12 cellular contexts compared by ENCODE assay signal in the genomic region with DNA sequence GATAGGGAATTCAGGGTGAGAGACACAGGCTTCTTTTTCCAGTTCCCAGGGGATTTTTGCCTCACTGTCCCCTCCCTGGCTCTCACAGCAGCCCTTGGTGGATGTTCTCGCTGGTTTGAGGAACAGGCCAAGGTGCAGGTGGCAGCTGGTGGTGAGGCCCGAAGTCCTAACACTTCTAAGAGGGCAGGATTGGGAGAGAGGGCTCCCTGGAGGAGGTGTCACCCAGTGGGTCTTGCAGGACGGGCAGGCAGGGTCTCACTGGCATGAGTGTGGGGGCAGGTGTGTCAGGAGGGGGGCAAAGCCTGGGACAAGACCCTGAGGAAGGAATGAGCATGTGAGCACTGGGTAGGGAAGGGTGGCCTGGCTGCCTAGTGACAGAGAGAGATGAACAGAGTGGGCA. TPM values are rescaled to one million over a fixed set of nuclear protein-coding genes. Genes with fewer than 3 reads are reported as not detected.
DNase-seq lines count a peak whose midpoint lies in the region; ATAC-seq, FAIRE-seq and TF ChIP-seq lines count a peak whose summit lies in the region.
"Had no signal": no experiment of that assay in that cellular context is flagged by ENCODE, and none has a peak within 500 bp of the region (broad histone marks: within the 10 kb centered on the region; RNA-seq: fewer than 3 reads in every experiment).

No MANE protein-coding gene starts in this region.

- peaks cover 6 to 80% (median 52%) of the 10 kb centered on the region in 12 donors for H3K4me1 ChIP-seq in heart left ventricle
- peaks cover 27 to 42% of the 10 kb centered on the region in 2 donors for H3K4me1 ChIP-seq in kidney (ENCODE audit: control insufficient read depth in 1 of 2, insufficient read depth in 1 of 2, low read depth in 1 of 2, low read length in 2 of 2)
- H3K4me1 ChIP-seq in subcutaneous abdominal adipose tissue (ENCODE audit: control insufficient read depth in 5 of 5, insufficient read depth in 5 of 5, low read length in 5 of 5), result peaks cover 11 to 59% (median 36%) of the 10 kb centered on the region in 5 donors
- H3K4me1 ChIP-seq in A673 (ENCODE audit: insufficient read depth, low read length, poor library complexity, severe bottlenecking), result peaks cover 25% of the 10 kb centered on the region

- TF ChIP-seq POLR2A in heart left ventricle (IDR thresholded peaks at IDR 0.05) (no peak), Raji (IDR thresholded peaks at IDR 0.05; ENCODE audit: insufficient read depth, low read depth, low read length) (0 out of 2 replicates have a peak, but pooled peaks have one; percentile 1)

- peak overlapping the region in 11 of 12 donors; percentile 22 to 82 (median 68) for H3K27ac ChIP-seq in heart left ventricle
- H3K27ac ChIP-seq in kidney (ENCODE audit: low read depth in 2 of 2, low read length in 2 of 2), result peak overlapping the region; percentile 61 to 66
- H3K27ac ChIP-seq in subcutaneous abdominal adipose tissue (ENCODE audit: low read depth, low read length), result peak overlapping the region; percentile 49
- H3K27ac ChIP-seq in A673 (ENCODE audit: low read depth, low read length, poor library complexity, severe bottlenecking), result no peak overlapping the region

- 78 to 95% (median 86%) methylated on average over 3 of the region's 3 CpGs for WGBS in heart left ventricle, 4 donors

- DNase-seq in heart left ventricle (peak in 3 of 5 donors; percentile 19 to 24 (median 19)), left cardiac atrium (no peak), kidney (peak; percentile 63), A673 (ENCODE audit: low spot score) (no peak)
- DNase-seq in effector CD4-positive, alpha-beta T cell, result no peak
- no peak for DNase-seq in stimulated activated naive CD4-positive, alpha-beta T cell (lab: John Stamatoyannopoulos, UW)
- DNase-seq: NCI-H187 treated with DMSO at 0.1 percent for 48 hours, T-helper 9 cell had no signal

- BruUV-seq in A673 (replicated peaks; lab: Mats Ljungman, UMichigan), result no TSS peak

- H3K4me3 ChIP-seq in heart left ventricle, result no peak overlapping the region
- H3K4me3 ChIP-seq in kidney (ENCODE audit: low read length in 2 of 2), result no peak overlapping the region
- no peak overlapping the region for H3K4me3 ChIP-seq in subcutaneous abdominal adipose tissue (ENCODE audit: low read depth in 1 of 5, low read length in 5 of 5)
- no peak overlapping the region for H3K4me3 ChIP-seq in A673 (ENCODE audit: low read depth, low read length, poor library complexity, severe bottlenecking)
- H3K4me3 ChIP-seq: smooth muscle cell had no signal

- POLR2A ChIA-PET in A673 (lab: Charles Lee; ENCODE audit: low non-redundant PET), result no interaction called here

- intact Hi-C loops in heart left ventricle (cut with DNase I), result loop anchor here in 1 of 10 donors (5.0 kb wide), 1 partner anchor 36 kb away; no protein-coding TSS in a partner anchor
- intact Hi-C loops in left cardiac atrium (cut with DNase I), result no loop called here
- intact Hi-C loops in kidney (cut with DNase I), result no loop called here
- intact Hi-C loops in A673 (cut with micrococcal nuclease; ENCODE audit: unreplicated experiment), result no loop called here

- FAIRE-seq in kidney (lab: Jason Lieb, UNC), result no peak
- FAIRE-seq: bronchial epithelial cell had no signal

- no peak for ATAC-seq in heart left ventricle
- no peak for ATAC-seq in left cardiac atrium

- no peaks in the 10 kb centered on the region for H3K27me3 ChIP-seq in heart left ventricle
- H3K27me3 ChIP-seq in subcutaneous abdominal adipose tissue (ENCODE audit: control insufficient read depth in 5 of 5, insufficient read depth in 4 of 5, low read length in 5 of 5), result peaks cover 0 to 5% (median 0%) of the 10 kb centered on the region in 5 donors
- no peaks in the 10 kb centered on the region for H3K27me3 ChIP-seq in A673 (replicated peaks; ENCODE audit: insufficient read depth, low read depth, low read length, poor library complexity)

- no peak for TF ChIP-seq CTCF in heart left ventricle (IDR thresholded peaks at IDR 0.05)
- TF ChIP-seq CTCF in kidney (IDR thresholded peaks at IDR 0.05; ENCODE audit: borderline replicate concordance, extremely low read depth, insufficient read depth), result no peak
- no peak for TF ChIP-seq CTCF in A673 (conservative IDR thresholded peaks at IDR 0.05; ENCODE audit: low read depth, low read length)

- CTCF ChIA-PET in A673 (lab: Charles Lee), result no interaction called here

- no peak overlapping the region for H3K9ac ChIP-seq in kidney (ENCODE audit: low read length in 2 of 2)
- H3K9ac ChIP-seq in subcutaneous abdominal adipose tissue (ENCODE audit: low read length in 5 of 5), result no peak overlapping the region

- H3K36me3 ChIP-seq in heart left ventricle (peaks cover 0 to 23% (median 3%) of the 10 kb centered on the region in 9 donors), kidney (ENCODE audit: control insufficient read depth in 1 of 2, insufficient read depth in 2 of 2, low read length in 2 of 2) (peaks cover 3 to 4% of the 10 kb centered on the region in 2 donors), subcutaneous abdominal adipose tissue (ENCODE audit: control insufficient read depth in 5 of 5, insufficient read depth in 5 of 5, low read length in 5 of 5) (peaks cover 0 to 3% (median 0%) of the 10 kb centered on the region in 5 donors), A673 (ENCODE audit: insufficient read depth, low read length, poor library complexity, severe bottlenecking) (no peaks in the 10 kb centered on the region)

- H3K9me3 ChIP-seq in heart left ventricle, result no peaks in the 10 kb centered on the region
- H3K9me3 ChIP-seq in kidney (ENCODE audit: control insufficient read depth in 1 of 2, low read length in 2 of 2), result no peaks in the 10 kb centered on the region
- no peaks in the 10 kb centered on the region for H3K9me3 ChIP-seq in subcutaneous abdominal adipose tissue (ENCODE audit: control insufficient read depth in 5 of 5, low read length in 5 of 5)
- H3K9me3 ChIP-seq in A673 (ENCODE audit: low read depth, low read length, poor library complexity, severe bottlenecking), result no peaks in the 10 kb centered on the region

RNA-seq across cellular contexts. Expression of gene ADORA2A, which starts 9.2 kb away (rescaled TPM):
- total RNA-seq in heart left ventricle, result 10 to 100 TPM in 1 of 9 donors, 1 to 10 TPM in 8; 1.5 to 12.1 (median 4.5) TPM
- 1 to 10 TPM; 3.9 to 5.5 TPM for polyA plus RNA-seq in heart left ventricle
- 1 to 10 TPM; 4.6 to 6.0 TPM for total RNA-seq in left cardiac atrium
- 6.9 TPM for total RNA-seq in kidney
- 6.1 TPM for polyA plus RNA-seq in kidney (ENCODE audit: insufficient read depth, low read depth, low replicate concordance)
- 9.6 and 10.9 TPM in 2 replicates for total RNA-seq in A673 (2021)

RNA-seq across cellular contexts. Expression of gene UPB1, which starts 58.6 kb away (rescaled TPM):
- total RNA-seq in heart left ventricle (1 to 10 TPM in 3 of 9 donors, under 1 TPM in 6; 0.35 to 1.9 (median 0.80) TPM), left cardiac atrium (1 to 10 TPM in 1 of 2 donors, under 1 TPM in 1; 0.68 to 2.3 TPM), kidney (1.0 TPM), A673 (2021) (0.11 and 0.35 TPM in 2 replicates)
- polyA plus RNA-seq in heart left ventricle (1 to 10 TPM in 1 of 2 donors, under 1 TPM in 1; 0.24 to 1.8 TPM), kidney (ENCODE audit: insufficient read depth, low read depth, low replicate concordance) (64.6 TPM)
- total RNA-seq: bronchial epithelial cell, smooth muscle cell had no signal

Comparison
In these comparisons a context has a peak if more than half of its experiments do, and no peak if none do; other contexts are left out.
1. DNase-seq: peak in heart left ventricle (3 of 5) and kidney (single experiment); none in left cardiac atrium (single experiment), effector CD4-positive, alpha-beta T cell (single experiment), A673 (single experiment) and stimulated activated naive CD4-positive, alpha-beta T cell (0 of 6).